9 cellular contexts compared by ENCODE assay signal in the genomic region with DNA sequence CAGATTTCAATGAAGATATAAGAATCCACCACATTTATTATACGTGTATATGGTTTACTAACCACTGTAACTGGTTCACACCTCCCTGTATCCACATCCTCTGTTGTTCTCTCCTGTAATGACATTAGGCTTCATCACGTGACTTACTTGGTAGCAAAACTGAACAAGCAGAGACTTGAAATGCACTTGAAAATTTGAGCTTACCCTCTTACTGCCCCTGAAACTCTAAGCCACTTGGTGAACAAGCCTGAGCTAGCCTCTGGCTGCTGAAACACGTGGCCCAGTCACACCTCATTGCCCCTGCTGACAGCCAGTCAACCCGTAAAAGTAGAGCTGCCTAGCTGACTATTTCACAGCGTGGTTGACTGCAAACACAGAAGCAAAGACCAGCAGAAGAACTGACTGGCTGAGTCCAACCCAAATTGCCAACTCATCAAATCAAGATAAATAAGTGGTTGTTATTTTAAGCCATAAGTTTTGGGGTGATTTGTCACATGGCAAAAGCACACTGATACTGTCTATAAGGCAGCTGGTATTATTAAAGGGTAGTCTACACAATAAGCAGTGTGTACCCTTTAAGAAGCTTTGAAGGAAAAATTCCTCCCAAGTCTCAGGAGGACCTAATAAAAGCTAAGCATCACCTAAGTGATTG.
A peak's percentile ranks its signal among the peaks of the same experiment; 100 is the strongest.
DNase-seq lines count a peak whose midpoint lies in the region; ATAC-seq and TF ChIP-seq lines count a peak whose summit lies in the region.
"Had no signal": no experiment of that assay in that cellular context is flagged by ENCODE, and none has a peak within 500 bp of the region (broad histone marks: within the 10 kb centered on the region; RNA-seq: fewer than 3 reads in every experiment).

No MANE protein-coding gene starts in this region.

- no peaks in the 10 kb centered on the region for H3K4me1 ChIP-seq in OCI-LY7 (ENCODE audit: insufficient read depth, low read length, poor library complexity, severe bottlenecking)
- no peaks in the 10 kb centered on the region for H3K4me1 ChIP-seq in prostate gland (replicated peaks)
- H3K4me1 ChIP-seq in effector memory CD4-positive, alpha-beta T cell (ENCODE audit: control insufficient read depth, insufficient read depth, low read length, poor library complexity, severe bottlenecking): no peaks in the 10 kb centered on the region

- peak; percentile 98 for ATAC-seq in GM21360 (IDR thresholded peaks at IDR 0.05; ENCODE audit: unreplicated experiment)
- peak; percentile 97 for ATAC-seq in HG03460 (IDR thresholded peaks at IDR 0.05; ENCODE audit: unreplicated experiment)
- ATAC-seq: naive thymus-derived CD8-positive, alpha-beta T cell had no signal

- no peaks in the 10 kb centered on the region for H3K36me3 ChIP-seq in OCI-LY7 (ENCODE audit: insufficient read depth, low read length)
- H3K36me3 ChIP-seq in prostate gland: no peaks in the 10 kb centered on the region
- peaks cover 8% of the 10 kb centered on the region for H3K36me3 ChIP-seq in effector memory CD4-positive, alpha-beta T cell (ENCODE audit: control insufficient read depth, insufficient read depth, low read length)

- TF ChIP-seq CTCF in OCI-LY7 (conservative IDR thresholded peaks at IDR 0.05; ENCODE audit: low read length) (no peak), prostate gland (IDR thresholded peaks at IDR 0.05) (no peak)

- H3K4me2 ChIP-seq in OCI-LY7 (ENCODE audit: low read length): no peak overlapping the region

- DNase-seq in DMS53 treated with DMSO at 0.1 percent for 48 hours (lab: John Stamatoyannopoulos, UW; ENCODE audit: unreplicated experiment) (peak; percentile 31), OCI-LY7 (ENCODE audit: low spot score) (peak; percentile 20), prostate gland (ENCODE audit: low spot score) (peak; percentile 54), globus pallidus (ENCODE audit: low spot score) (no peak), MV-4-11 (lab: John Stamatoyannopoulos, UW) (no peak)
- DNase-seq in effector memory CD4-positive, alpha-beta T cell: no peak

- no peaks in the 10 kb centered on the region for H4K20me1 ChIP-seq in OCI-LY7 (ENCODE audit: insufficient read depth, low read length)

- intact Hi-C loops in OCI-LY7 (cut with micrococcal nuclease; ENCODE audit: unreplicated experiment) (no loop called here), prostate gland (cut with DNase I) (no loop called here)

- no peaks in the 10 kb centered on the region for H3K27me3 ChIP-seq in prostate gland (replicated peaks; ENCODE audit: insufficient read depth)
- H3K27me3 ChIP-seq in effector memory CD4-positive, alpha-beta T cell (replicated peaks; ENCODE audit: control insufficient read depth, insufficient read depth, low read length, poor library complexity, severe bottlenecking): no peaks in the 10 kb centered on the region

- H3K9me2 ChIP-seq in OCI-LY7 (ENCODE audit: insufficient read depth, low read length): no peaks in the 10 kb centered on the region

- TF ChIP-seq POLR2A in prostate gland (IDR thresholded peaks at IDR 0.05): no peak

- no peaks in the 10 kb centered on the region for H3K9me3 ChIP-seq in OCI-LY7 (ENCODE audit: low read length)
- H3K9me3 ChIP-seq in prostate gland: no peaks in the 10 kb centered on the region
- H3K9me3 ChIP-seq in effector memory CD4-positive, alpha-beta T cell (ENCODE audit: control insufficient read depth, low read length): no peaks in the 10 kb centered on the region

- CTCF ChIA-PET in OCI-LY7 (lab: Charles Lee; ENCODE audit: unreplicated experiment): no interaction called here

- POLR2A ChIA-PET in OCI-LY7 (lab: Charles Lee): interaction anchor here (1.4 kb wide), 1 partner anchor 19 kb away, joined by 4 read pairs; no protein-coding TSS in a partner anchor

- BruUV-seq in OCI-LY7 (replicated peaks; lab: Mats Ljungman, UMichigan): no TSS peak

- H2AFZ ChIP-seq in OCI-LY7 (ENCODE audit: low read length): no peak overlapping the region

- 46% methylated on average over 5 of the region's 5 CpGs for WGBS in prostate gland

- no peak overlapping the region for H3K4me3 ChIP-seq in OCI-LY7 (ENCODE audit: low read depth, low read length, poor library complexity, severe bottlenecking)
- no peak overlapping the region for H3K4me3 ChIP-seq in prostate gland
- H3K4me3 ChIP-seq in effector memory CD4-positive, alpha-beta T cell (ENCODE audit: insufficient read depth, low read depth, low read length, poor library complexity, severe bottlenecking): no peak overlapping the region

- no peak overlapping the region for H3K27ac ChIP-seq in OCI-LY7 (ENCODE audit: low read depth, low read length, poor library complexity, severe bottlenecking)
- no peak overlapping the region for H3K27ac ChIP-seq in prostate gland
- no peak overlapping the region for H3K27ac ChIP-seq in effector memory CD4-positive, alpha-beta T cell (ENCODE audit: insufficient read depth, low read length, poor library complexity, severe bottlenecking)

- no peaks in the 10 kb centered on the region for H3K79me2 ChIP-seq in OCI-LY7 (ENCODE audit: insufficient read depth, low read depth, low read length)

Comparison
In these comparisons a context has a peak if more than half of its experiments do, and no peak if none do; other contexts are left out.
1. DNase-seq: peak in DMS53 treated with DMSO at 0.1 percent for 48 hours (single experiment), OCI-LY7 (single experiment) and prostate gland (single experiment); none in globus pallidus (single experiment), MV-4-11 (single experiment) and effector memory CD4-positive, alpha-beta T cell (0 of 3).